4 cellular contexts compared by ENCODE assay signal in genomic region chr3:65252266-65252665, GRCh38.
"Had no signal": no experiment of that assay in that cellular context is flagged by ENCODE, and none has a peak within 500 bp of the region (broad histone marks: within the 10 kb centered on the region; RNA-seq: fewer than 3 reads in every experiment).

No MANE protein-coding gene starts in this region.

- H3K27ac Mint-ChIP-seq: GM23338, H9 had no signal

- H3K9me3 Mint-ChIP-seq: GM23338 had no signal

- H3K4me1 Mint-ChIP-seq: H9 had no signal

- H3K4me3 Mint-ChIP-seq: GM23338, H9 had no signal

- DNase-seq: H9, HCEC 1CT, IMR-90 had no signal
